ENCODE assay signal across 15 cellular contexts in genomic region chr11:104830080-104830479, GRCh38.
DNase-seq lines count a peak whose midpoint lies in the region; ATAC-seq and TF ChIP-seq lines count a peak whose summit lies in the region.
"Had no signal": no experiment of that assay in that cellular context is flagged by ENCODE, and none has a peak within 500 bp of the region (broad histone marks: within the 10 kb centered on the region; RNA-seq: fewer than 3 reads in every experiment).

No MANE protein-coding gene starts in this region.

- H3K4me3 ChIP-seq in SK-N-SH (ENCODE audit: low read depth in 2 of 2, low read length in 1 of 2): no peak overlapping the region
- no peak overlapping the region for H3K4me3 ChIP-seq in SK-N-MC
- H3K4me3 ChIP-seq in colonic mucosa: no peak overlapping the region
- H3K4me3 ChIP-seq: upper lobe of left lung had no signal

- H3K36me3 ChIP-seq in SK-N-SH (replicated peaks in 1 of 2; ENCODE audit: control insufficient read depth in 1 of 2, insufficient read depth in 2 of 2, low read length in 1 of 2) (no peaks in the 10 kb centered on the region), SK-N-MC (ENCODE audit: insufficient read depth, low read length) (no peaks in the 10 kb centered on the region), colonic mucosa (no peaks in the 10 kb centered on the region)
- H3K36me3 ChIP-seq: upper lobe of left lung had no signal

- POLR2A ChIA-PET in SK-N-SH (lab: Yijun Ruan, JAX): no interaction called here

- ATAC-seq in SK-N-SH treated with all-trans-retinoic acid at 6 μM for 48 hours (peak; percentile 93), GM19397 (IDR thresholded peaks at IDR 0.05; ENCODE audit: unreplicated experiment) (no peak), GM21381 (IDR thresholded peaks at IDR 0.05; ENCODE audit: unreplicated experiment) (no peak)

- H3F3A ChIP-seq in SK-N-SH (replicated peaks; ENCODE audit: insufficient read depth): no peaks in the 10 kb centered on the region

- no peaks in the 10 kb centered on the region for H4K20me1 ChIP-seq in SK-N-SH (ENCODE audit: insufficient read depth)

- no peaks in the 10 kb centered on the region for H3K9me2 ChIP-seq in SK-N-SH

- H2AFZ ChIP-seq in SK-N-SH (ENCODE audit: low read depth): no peak overlapping the region

- 0 out of 4 replicates have a peak overlapping the region, but pooled peaks of 1 of the 2 experiments have one; percentile 30 for H3K27ac ChIP-seq in SK-N-SH (ENCODE audit: low read depth in 2 of 2, low read length in 1 of 2)
- 0 out of 2 replicates have a peak overlapping the region, but pooled peaks have one; percentile 10 for H3K27ac ChIP-seq in SK-N-MC
- no peak overlapping the region for H3K27ac ChIP-seq in colonic mucosa
- H3K27ac ChIP-seq: upper lobe of left lung had no signal

- TF ChIP-seq CTCF in SK-N-SH (IDR thresholded peaks at IDR 0.05) (no peak), colonic mucosa (IDR thresholded peaks at IDR 0.05) (no peak)

- TF ChIP-seq RAD21 in SK-N-SH (IDR thresholded peaks at IDR 0.05; ENCODE audit: low read length): no peak

- H3K9ac ChIP-seq in SK-N-SH (no peak overlapping the region), SK-N-MC (ENCODE audit: insufficient read length) (no peak overlapping the region), colonic mucosa (ENCODE audit: low read depth in 2 of 2, low read length in 2 of 2) (no peak overlapping the region)

- H3K4me2 ChIP-seq in SK-N-SH: no peak overlapping the region

- TF ChIP-seq EP300 in SK-N-SH (IDR thresholded peaks at IDR 0.05; ENCODE audit: borderline replicate concordance in 1 of 2, low read depth in 1 of 2, low read length in 1 of 2): no peak

- DNase-seq in SK-N-SH (no peak), SK-N-MC (ENCODE audit: low read depth, low spot score) (peak; percentile 18), fibroblast of the conjunctiva (ENCODE audit: low read depth) (peak; percentile 77), stromal cell of bone marrow (ENCODE audit: low read depth) (peak; percentile 85), colonic mucosa (no peak)
- DNase-seq: AML-193, amniotic stem cell, endodermal cell, naive B cell, Right ventricle myocardium superior, small intestine, upper lobe of left lung had no signal

- CTCF ChIA-PET in SK-N-SH (lab: Yijun Ruan, JAX): no interaction called here

- 42% methylated on average over 2 of the region's 2 CpGs for WGBS in SK-N-SH (ENCODE audit: low lambda C conversion rate)

- H3K9me3 ChIP-seq in SK-N-SH (no peaks in the 10 kb centered on the region), SK-N-MC (ENCODE audit: low read depth, low read length) (no peaks in the 10 kb centered on the region), colonic mucosa (no peaks in the 10 kb centered on the region)
- H3K9me3 ChIP-seq: upper lobe of left lung had no signal

- H3K4me1 ChIP-seq in SK-N-SH (ENCODE audit: control insufficient read depth in 1 of 2, insufficient read depth in 2 of 2, low read depth in 1 of 2, low read length in 1 of 2) (no peaks in the 10 kb centered on the region), colonic mucosa (no peaks in the 10 kb centered on the region)
- H3K4me1 ChIP-seq: upper lobe of left lung had no signal

- H3K79me2 ChIP-seq in SK-N-SH (ENCODE audit: insufficient read depth): no peaks in the 10 kb centered on the region

- H3K27me3 ChIP-seq in SK-N-SH (ENCODE audit: insufficient read depth): no peaks in the 10 kb centered on the region
- no peaks in the 10 kb centered on the region for H3K27me3 ChIP-seq in colonic mucosa
- H3K27me3 ChIP-seq: upper lobe of left lung had no signal

- intact Hi-C loops in colonic mucosa (cut with DNase I): no loop called here

TF ChIP-seq in SK-N-SH treated with all-trans-retinoic acid at 6 μM for 48 hours, 23 proteins besides CTCF, POLR2A, EP300 and RAD21:
- no peak for TF ChIP-seq POU6F1 (CRISPR knock-in tag; IDR thresholded peaks at IDR 0.05; ENCODE audit: borderline replicate concordance, low read depth)
- no peak for TF ChIP-seq CREB5 (CRISPR knock-in tag; IDR thresholded peaks at IDR 0.05; ENCODE audit: low read depth)

TF ChIP-seq in SK-N-SH, 30 proteins besides CTCF, POLR2A, EP300 and RAD21:
- no peak for TF ChIP-seq REST (IDR thresholded peaks at IDR 0.05; ENCODE audit: low read depth, low read length)
- no peak for TF ChIP-seq RFX5 (IDR thresholded peaks at IDR 0.05; ENCODE audit: low read length)
- no peak for TF ChIP-seq IRF3 (IDR thresholded peaks at IDR 0.05; ENCODE audit: low read depth, low read length)
- no peak for TF ChIP-seq FOSL2 (IDR thresholded peaks at IDR 0.05; ENCODE audit: borderline replicate concordance, low read depth)
- no peak for TF ChIP-seq SIN3A (IDR thresholded peaks at IDR 0.05; ENCODE audit: borderline replicate concordance, low read depth, low read length)
- TF ChIP-seq USF1 (IDR thresholded peaks at IDR 0.05; ENCODE audit: borderline replicate concordance, low read depth): no peak
- TF ChIP-seq FOXM1 (IDR thresholded peaks at IDR 0.05; ENCODE audit: low read depth): no peak
- TF ChIP-seq TAF1 (IDR thresholded peaks at IDR 0.05; ENCODE audit: borderline replicate concordance, low read depth, low read length): no peak
- TF ChIP-seq JUND (IDR thresholded peaks at IDR 0.05): no peak
- no peak for TF ChIP-seq RCOR1 (IDR thresholded peaks at IDR 0.05; ENCODE audit: low read length)
- TF ChIP-seq YY1 (IDR thresholded peaks at IDR 0.05; ENCODE audit: low read depth): no peak
- TF ChIP-seq NRF1 (IDR thresholded peaks at IDR 0.05; ENCODE audit: low read depth, low read length): no peak
- TF ChIP-seq PBX3 (IDR thresholded peaks at IDR 0.05): no peak
- TF ChIP-seq GATA2 (CRISPR knock-in tag; IDR thresholded peaks at IDR 0.05): no peak
- TF ChIP-seq ELF1 (IDR thresholded peaks at IDR 0.05): no peak
- no peak for TF ChIP-seq GABPA (IDR thresholded peaks at IDR 0.05; ENCODE audit: low read depth)

Comparison
In these comparisons a context has a peak if more than half of its experiments do, and no peak if none do; other contexts are left out.
1. DNase-seq: peak in SK-N-MC (single experiment), fibroblast of the conjunctiva (single experiment) and stromal cell of bone marrow (single experiment); none in SK-N-SH (single experiment) and colonic mucosa (single experiment).